ENCODE assay signal across 14 cellular contexts in genomic region chr1:226001088-226001487, GRCh38. TPM values are rescaled to one million over a fixed set of nuclear protein-coding genes. Genes with fewer than 3 reads are reported as not detected.
DNase-seq lines count a peak whose midpoint lies in the region; ATAC-seq and TF ChIP-seq lines count a peak whose summit lies in the region.
"Had no signal": no experiment of that assay in that cellular context is flagged by ENCODE, and none has a peak within 500 bp of the region (broad histone marks: within the 10 kb centered on the region; RNA-seq: fewer than 3 reads in every experiment).

No MANE protein-coding gene starts in this region.

- H3K36me3 Mint-ChIP-seq in activated CD8-positive, alpha-beta memory T cell treated with anti-CD3 and anti-CD28 coated beads, Interleukin-2, amount 10 ng/mL, durations not matched to agents 7 days and 5 days = peaks cover 10% of the 10 kb centered on the region

- H3K36me3 ChIP-seq in Panc1 (ENCODE audit: control insufficient read depth, insufficient read depth, low read length) (peaks cover 7% of the 10 kb centered on the region; the same call in 1 of the 2 replicates), left lung (no peaks in the 10 kb centered on the region), subcutaneous abdominal adipose tissue (ENCODE audit: control insufficient read depth in 5 of 5, insufficient read depth in 5 of 5, low read length in 5 of 5) (no peaks in the 10 kb centered on the region)

- H3K4me3 Mint-ChIP-seq in activated CD8-positive, alpha-beta memory T cell treated with anti-CD3 and anti-CD28 coated beads, Interleukin-2, amount 10 ng/mL, durations not matched to agents 7 days and 5 days = no peak overlapping the region

- H3K27ac Mint-ChIP-seq in activated CD8-positive, alpha-beta memory T cell treated with anti-CD3 and anti-CD28 coated beads, Interleukin-2, amount 10 ng/mL, durations not matched to agents 7 days and 5 days = peak overlapping the region; percentile 29

- H3K9me3 Mint-ChIP-seq in activated CD8-positive, alpha-beta memory T cell treated with anti-CD3 and anti-CD28 coated beads, Interleukin-2, amount 10 ng/mL, durations not matched to agents 7 days and 5 days (ENCODE audit: low read depth) = no peaks in the 10 kb centered on the region

- H3K27me3 Mint-ChIP-seq in activated CD8-positive, alpha-beta memory T cell treated with anti-CD3 and anti-CD28 coated beads, Interleukin-2, amount 10 ng/mL, durations not matched to agents 7 days and 5 days = no peaks in the 10 kb centered on the region

- TF ChIP-seq CTCF in Panc1 (IDR thresholded peaks at IDR 0.05) (no peak), left lung (IDR thresholded peaks at IDR 0.05) (no peak), coronary artery (IDR thresholded peaks at IDR 0.05) (no peak)

- CTCF ChIA-PET in activated CD8-positive, alpha-beta memory T cell treated with anti-CD3 and anti-CD28 coated beads, Interleukin-2, amount 10 ng/mL, durations not matched to agents 7 days and 5 days (lab: Charles Lee) = interaction anchor here (1.1 to 3.1 kb wide), 2 partner anchors 14 to 64 kb away, joined by 4 to 13 read pairs; no protein-coding TSS in a partner anchor
- CTCF ChIA-PET in Panc1 (lab: Charles Lee) = no interaction called here

- POLR2A ChIA-PET in Panc1 (lab: Charles Lee) = interaction anchor here (2.1 kb wide), 1 partner anchor 61 kb away, joined by 6 read pairs; the partner anchor contains the start of gene H3-3A

- H3K4me3 ChIP-seq in Panc1 (ENCODE audit: low read depth in 2 of 2, low read length in 2 of 2) (no peak overlapping the region), left lung (no peak overlapping the region), subcutaneous abdominal adipose tissue (ENCODE audit: low read depth in 1 of 5, low read length in 5 of 5) (no peak overlapping the region), coronary artery (no peak overlapping the region)

- no peak overlapping the region for H3K9ac ChIP-seq in subcutaneous abdominal adipose tissue (ENCODE audit: low read length in 5 of 5)

- in situ Hi-C loops in Panc1 (cut with HindIII; ENCODE audit: low pct_unique_long_range_greater_than_20kb, low sequenced_read_pairs) = no loop called here
- in situ Hi-C loops in ACHN (cut with HindIII; ENCODE audit: low pct_ligation_motif_present, low pct_unique_long_range_greater_than_20kb, low sequenced_read_pairs) = no loop called here

- no TSS peak for BruUV-seq in Panc1 (replicated peaks; lab: Mats Ljungman, UMichigan)

- H3K4me1 ChIP-seq in Panc1 (ENCODE audit: control insufficient read depth, insufficient read depth, low read length) = peaks cover 19% of the 10 kb centered on the region
- peaks cover 13 to 69% of the 10 kb centered on the region in 2 donors for H3K4me1 ChIP-seq in left lung
- H3K4me1 ChIP-seq in subcutaneous abdominal adipose tissue (ENCODE audit: control insufficient read depth in 5 of 5, insufficient read depth in 5 of 5, low read length in 5 of 5) = peaks cover 7 to 56% (median 33%) of the 10 kb centered on the region in 5 donors

- H3K4me1 Mint-ChIP-seq in activated CD8-positive, alpha-beta memory T cell treated with anti-CD3 and anti-CD28 coated beads, Interleukin-2, amount 10 ng/mL, durations not matched to agents 7 days and 5 days = peaks cover 54% of the 10 kb centered on the region

- intact Hi-C loops in Panc1 (cut with micrococcal nuclease; ENCODE audit: unreplicated experiment) = no loop called here
- intact Hi-C loops in left lung (cut with DNase I) = no loop called here

- no peaks in the 10 kb centered on the region for H3K9me3 ChIP-seq in Panc1 (ENCODE audit: control insufficient read depth, insufficient read depth, low read depth, low read length)
- H3K9me3 ChIP-seq in left lung = no peaks in the 10 kb centered on the region
- H3K9me3 ChIP-seq in subcutaneous abdominal adipose tissue (ENCODE audit: control insufficient read depth in 5 of 5, low read length in 5 of 5) = no peaks in the 10 kb centered on the region

- H3K27ac ChIP-seq in Panc1 (ENCODE audit: low read length) (peak overlapping the region; percentile 0; the same call in 1 of the 2 replicates), left lung (peak overlapping the region; percentile 87 to 100), subcutaneous abdominal adipose tissue (ENCODE audit: low read depth, low read length) (peak overlapping the region; percentile 88), coronary artery (peak overlapping the region in 1 of 2 donors; percentile 79)

- H3K27me3 ChIP-seq in Panc1 (ENCODE audit: control insufficient read depth, insufficient read depth, low read length) = no peaks in the 10 kb centered on the region
- no peaks in the 10 kb centered on the region for H3K27me3 ChIP-seq in left lung
- H3K27me3 ChIP-seq in subcutaneous abdominal adipose tissue (ENCODE audit: control insufficient read depth in 5 of 5, insufficient read depth in 4 of 5, low read length in 5 of 5) = no peaks in the 10 kb centered on the region

- no peak for DNase-seq in activated CD8-positive, alpha-beta memory T cell treated with anti-CD3 and anti-CD28 coated beads, Interleukin-2, amount 10 ng/mL, durations not matched to agents 7 days and 5 days
- DNase-seq in activated CD8-positive, alpha-beta memory T cell treated with anti-CD3 and anti-CD28 coated beads, Interleukin-2, amount 50 U/mL, for 48 hours = no peak
- DNase-seq in Panc1 (ENCODE audit: low read depth, low spot score) = no peak
- no peak for DNase-seq in left lung
- DNase-seq in NCI-H1092 (lab: John Stamatoyannopoulos, UW) = no peak
- no peak for DNase-seq in ACHN
- no peak for DNase-seq in coronary artery (ENCODE audit: low spot score)
- DNase-seq: activated CD8-positive, alpha-beta memory T cell treated with anti-CD3 and anti-CD28 coated beads for 24 hours; KBM-7; NCI-H2029; posterior cingulate gyrus; stimulated activated CD4-positive, alpha-beta T cell treated with anti-CD3 and anti-CD28 coated beads, Interleukin-2, amount 100 ng/mL, for 48 hours; SW 1271 had no signal

- ATAC-seq in activated CD8-positive, alpha-beta memory T cell treated with anti-CD3 and anti-CD28 coated beads, Interleukin-2, amount 10 ng/mL, durations not matched to agents 7 days and 5 days = no peak
- no peak for ATAC-seq in Panc1
- ATAC-seq in left lung = no peak

RNA-seq across cellular contexts. Expression of gene SDE2, which starts 1.9 kb away (rescaled TPM):
- 10 to 100 TPM; 16.6 to 20.9 TPM for total RNA-seq in activated CD8-positive, alpha-beta memory T cell treated with anti-CD3 and anti-CD28 coated beads, Interleukin-2, amount 10 ng/mL, durations not matched to agents 7 days and 5 days
- total RNA-seq in Panc1 (2021; ENCODE audit: unreplicated experiment) (18.3 TPM), left lung (10 to 100 TPM; 15.8 to 17.1 TPM)
- 5.5 TPM for polyA plus RNA-seq in Panc1 (2012; ENCODE audit: insufficient read length)
